In the genomic region with DNA sequence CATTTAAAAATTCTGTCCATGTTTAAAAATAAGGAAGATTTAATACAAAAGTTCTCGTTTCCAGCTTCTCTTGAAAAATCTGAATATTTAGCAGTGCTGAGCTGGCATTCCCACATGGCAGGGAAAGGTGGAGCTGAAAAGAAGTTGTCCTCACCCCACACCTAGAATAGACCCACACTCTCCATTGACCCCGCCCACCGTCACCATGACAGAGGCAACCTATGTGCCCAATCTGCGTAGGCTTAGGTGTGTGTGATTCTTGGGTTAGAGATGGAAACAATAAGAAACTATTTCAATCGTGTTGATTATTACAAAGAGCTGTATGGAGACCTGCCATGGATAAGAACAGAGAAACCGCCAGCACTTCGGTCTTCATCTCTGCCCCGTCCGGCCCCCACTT, we compare ENCODE assay signal across 20 cellular contexts. TPM values are rescaled to one million over a fixed set of nuclear protein-coding genes. Genes with fewer than 3 reads are reported as not detected.
DNase-seq lines count a peak whose midpoint lies in the region; ATAC-seq and TF ChIP-seq lines count a peak whose summit lies in the region.
"Had no signal": no experiment of that assay in that cellular context is flagged by ENCODE, and none has a peak within 500 bp of the region (broad histone marks: within the 10 kb centered on the region; RNA-seq: fewer than 3 reads in every experiment).

No MANE protein-coding gene starts in this region.

- no peak overlapping the region for H3K4me3 Mint-ChIP-seq in GM23338
- no peak overlapping the region for H3K4me3 Mint-ChIP-seq in WTC11
- H3K4me3 Mint-ChIP-seq: CD4-positive, alpha-beta memory T cell; CD4-positive, CD25-positive, alpha-beta regulatory T cell; CD8-positive, alpha-beta memory T cell had no signal

- POLR2A ChIA-PET in WTC11 (lab: Charles Lee), result no interaction called here

- no peaks in the 10 kb centered on the region for H3F3A ChIP-seq in GM23338 (replicated peaks; ENCODE audit: low read depth)

- H3K9me3 Mint-ChIP-seq in GM23338 (no peaks in the 10 kb centered on the region), WTC11 (no peaks in the 10 kb centered on the region)

- no peaks in the 10 kb centered on the region for H3K79me1 ChIP-seq in mesendoderm (ENCODE audit: low read length)

- H2BK15ac ChIP-seq in mesendoderm (replicated peaks; ENCODE audit: low read depth), result no peak overlapping the region

- H3K23ac ChIP-seq in mesendoderm (ENCODE audit: low read length), result no peak overlapping the region

- H4K20me1 ChIP-seq in GM23338 (replicated peaks; ENCODE audit: insufficient read depth), result no peaks in the 10 kb centered on the region
- no peaks in the 10 kb centered on the region for H4K20me1 ChIP-seq in osteoblast (ENCODE audit: insufficient read depth, low read length)
- H4K20me1 ChIP-seq: BLaER1 had no signal

- DNase-seq in GM23338 (ENCODE audit: low spot score), result peak; percentile 17
- DNase-seq in WTC11 (ENCODE audit: low spot score), result no peak
- no peak for DNase-seq in mesendoderm
- DNase-seq in osteoblast (ENCODE audit: insufficient read length, low spot score, missing footprints), result peak; percentile 3
- DNase-seq in AG08395 (ENCODE audit: low spot score), result no peak
- no peak for DNase-seq in mucosa of gallbladder (ENCODE audit: low spot score)
- DNase-seq: BE2C; C1 segment of cervical spinal cord; CD4-positive, alpha-beta memory T cell; CD4-positive, CD25-positive, alpha-beta regulatory T cell; CD8-positive, alpha-beta memory T cell; COR-L47; DMS 273 treated with DMSO at 0.1 percent for 48 hours; DMS79 treated with DMSO at 0.1 percent for 48 hours; GF-D8 had no signal

- no peak overlapping the region for H4K5ac ChIP-seq in mesendoderm (ENCODE audit: low read length)

- H3K27ac Mint-ChIP-seq in GM23338 (0 out of 2 replicates have a peak overlapping the region, but pooled peaks have one; percentile 21), WTC11 (no peak overlapping the region)
- H3K27ac Mint-ChIP-seq: CD14-positive monocyte; CD4-positive, alpha-beta memory T cell; CD4-positive, CD25-positive, alpha-beta regulatory T cell; CD8-positive, alpha-beta memory T cell had no signal

- H3K27me3 Mint-ChIP-seq in GM23338 (ENCODE audit: insufficient read depth, low read depth, poor library complexity) (peaks cover 2% of the 10 kb centered on the region), WTC11 (ENCODE audit: low read depth) (peaks cover 11% of the 10 kb centered on the region)
- H3K27me3 Mint-ChIP-seq: CD4-positive, CD25-positive, alpha-beta regulatory T cell had no signal

- CTCF ChIA-PET in WTC11 (lab: Charles Lee), result interaction anchor here (0.7 to 1.3 kb wide), 2 partner anchors 144 to 149 kb away, joined by 3 to 8 read pairs; no protein-coding TSS in a partner anchor

- H3K9me2 ChIP-seq in GM23338 (ENCODE audit: insufficient read depth), result no peaks in the 10 kb centered on the region

- no peak overlapping the region for H3K4me3 ChIP-seq in GM23338
- H3K4me3 ChIP-seq in mesendoderm (ENCODE audit: low read length), result no peak overlapping the region
- no peak overlapping the region for H3K4me3 ChIP-seq in osteoblast (ENCODE audit: insufficient read depth, low read length)
- H3K4me3 ChIP-seq: A549, BLaER1 had no signal

- H3K4me2 ChIP-seq in GM23338 (no peak overlapping the region), mesendoderm (ENCODE audit: low read length) (no peak overlapping the region), osteoblast (ENCODE audit: insufficient read depth, low read length) (no peak overlapping the region)
- H3K4me2 ChIP-seq: A549, BLaER1 had no signal

- H3K79me2 ChIP-seq in GM23338 (replicated peaks; ENCODE audit: insufficient read depth) (no peaks in the 10 kb centered on the region), mesendoderm (ENCODE audit: control insufficient read depth, insufficient read depth, low read length) (no peaks in the 10 kb centered on the region), osteoblast (ENCODE audit: insufficient read depth, low read length) (no peaks in the 10 kb centered on the region)

- no peak overlapping the region for H3K9ac ChIP-seq in mesendoderm (ENCODE audit: low read length)
- H3K9ac ChIP-seq: BLaER1 had no signal

- no peak overlapping the region for H2BK5ac ChIP-seq in mesendoderm (ENCODE audit: low read length)

- TF ChIP-seq CTCF in GM23338 (conservative IDR thresholded peaks at IDR 0.05; ENCODE audit: low read depth in 2 of 2) (no peak), WTC11 (IDR thresholded peaks at IDR 0.05) (no peak), osteoblast (IDR thresholded peaks at IDR 0.05; ENCODE audit: extremely low read depth, low read depth, low read length) (no peak)

- peaks cover 10% of the 10 kb centered on the region for H3K4me1 Mint-ChIP-seq in GM23338
- peaks cover 13% of the 10 kb centered on the region for H3K4me1 Mint-ChIP-seq in WTC11
- H3K4me1 Mint-ChIP-seq: CD14-positive monocyte; CD4-positive, CD25-positive, alpha-beta regulatory T cell had no signal

- H3K56ac ChIP-seq in mesendoderm (ENCODE audit: low read length), result peak overlapping the region; percentile 31

- H2AFZ ChIP-seq in GM23338 (peak overlapping the region; percentile 72; the same call in 1 of the 2 replicates), osteoblast (ENCODE audit: low read length) (no peak overlapping the region)

- H3K36me3 Mint-ChIP-seq in GM23338 (ENCODE audit: low read depth) (no peaks in the 10 kb centered on the region), WTC11 (no peaks in the 10 kb centered on the region)
- H3K36me3 Mint-ChIP-seq: CD14-positive monocyte; CD4-positive, alpha-beta memory T cell; CD4-positive, CD25-positive, alpha-beta regulatory T cell; CD8-positive, alpha-beta memory T cell had no signal

- no peak overlapping the region for H3K27ac ChIP-seq in GM23338 (ENCODE audit: low read depth)
- H3K27ac ChIP-seq in mesendoderm (ENCODE audit: low read depth, low read length), result no peak overlapping the region
- no peak overlapping the region for H3K27ac ChIP-seq in osteoblast (ENCODE audit: low read depth, low read length)
- H3K27ac ChIP-seq: 22Rv1, A549, BLaER1 had no signal

- H3K4ac ChIP-seq in mesendoderm (ENCODE audit: low read depth, low read length), result no peak overlapping the region

- H3K36me3 ChIP-seq in GM23338 (ENCODE audit: insufficient read depth) (no peaks in the 10 kb centered on the region), mesendoderm (ENCODE audit: control insufficient read depth, insufficient read depth, low read length) (no peaks in the 10 kb centered on the region), osteoblast (ENCODE audit: insufficient read depth, low read length) (no peaks in the 10 kb centered on the region)
- H3K36me3 ChIP-seq: BE2C, BLaER1 had no signal

- 0 out of 3 replicates have a peak, but pooled peaks have one; percentile 28 for ATAC-seq in GM23338
- ATAC-seq in WTC11, result peak; percentile 66
- ATAC-seq in GM19397 (IDR thresholded peaks at IDR 0.05; ENCODE audit: unreplicated experiment), result no peak
- ATAC-seq: A549 had no signal

- no peaks in the 10 kb centered on the region for H3K27me3 ChIP-seq in GM23338 (ENCODE audit: insufficient read depth)
- H3K27me3 ChIP-seq in mesendoderm (ENCODE audit: insufficient read depth, low read length, poor library complexity), result peaks cover 2% of the 10 kb centered on the region
- peaks cover 3% of the 10 kb centered on the region for H3K27me3 ChIP-seq in osteoblast (ENCODE audit: insufficient read depth, low read length)
- H3K27me3 ChIP-seq: BE2C, BLaER1 had no signal

- no peak overlapping the region for H4K8ac ChIP-seq in mesendoderm (ENCODE audit: low read depth, low read length)

- H3K18ac ChIP-seq in mesendoderm (ENCODE audit: low read length), result no peak overlapping the region

- no peak overlapping the region for H2BK120ac ChIP-seq in mesendoderm (ENCODE audit: low read depth, low read length)

- no CpG with 5 or more reads among the region's 9 CpGs for WGBS in mesendoderm (ENCODE audit: extremely low coverage, insufficient coverage, low lambda C conversion rate)

- H2AK5ac ChIP-seq in mesendoderm (ENCODE audit: low read length), result no peak overlapping the region

- H3K4me1 ChIP-seq in GM23338 (ENCODE audit: insufficient read depth) (peaks cover 14% of the 10 kb centered on the region), mesendoderm (ENCODE audit: control insufficient read depth, low read depth, low read length) (no peaks in the 10 kb centered on the region), osteoblast (ENCODE audit: insufficient read depth, low read length) (no peaks in the 10 kb centered on the region)
- H3K4me1 ChIP-seq: A549, BE2C had no signal

- no peaks in the 10 kb centered on the region for H3K9me3 ChIP-seq in osteoblast (ENCODE audit: low read depth, low read length)
- H3K9me3 ChIP-seq: A549, BE2C had no signal

TF ChIP-seq in GM23338, 12 proteins besides CTCF, POLR2A, EP300 and RAD21 (continues in another document):
- TF ChIP-seq NANOG (IDR thresholded peaks at IDR 0.05; ENCODE audit: borderline replicate concordance), result no peak
- TF ChIP-seq, protein P1, sequence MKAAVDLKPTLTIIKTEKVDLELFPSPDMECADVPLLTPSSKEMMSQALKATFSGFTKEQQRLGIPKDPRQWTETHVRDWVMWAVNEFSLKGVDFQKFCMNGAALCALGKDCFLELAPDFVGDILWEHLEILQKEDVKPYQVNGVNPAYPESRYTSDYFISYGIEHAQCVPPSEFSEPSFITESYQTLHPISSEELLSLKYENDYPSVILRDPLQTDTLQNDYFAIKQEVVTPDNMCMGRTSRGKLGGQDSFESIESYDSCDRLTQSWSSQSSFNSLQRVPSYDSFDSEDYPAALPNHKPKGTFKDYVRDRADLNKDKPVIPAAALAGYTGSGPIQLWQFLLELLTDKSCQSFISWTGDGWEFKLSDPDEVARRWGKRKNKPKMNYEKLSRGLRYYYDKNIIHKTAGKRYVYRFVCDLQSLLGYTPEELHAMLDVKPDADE (IDR thresholded peaks at IDR 0.05), result no peak
- TF ChIP-seq ZNF331 (CRISPR knock-in tag; IDR thresholded peaks at IDR 0.05; ENCODE audit: low read depth), result no peak

RNA-seq across cellular contexts. Expression of a gene that starts 8.9 kb away (rescaled TPM):
- total RNA-seq in GM23338 (2014; rRNA removed; shearing (Covaris generic)), result 2.0 and 2.8 TPM in 2 replicates
- polyA plus RNA-seq in GM23338 (2016; fragmentation: Nextera tagmentation; extraction: Ambion mirVana), result 1.4 and 2.4 TPM in 2 replicates
- total RNA-seq in WTC11 (2021) (1.7 to 3.0 TPM (median 3.0 TPM) in 3 replicates), osteoblast (1.2 and 1.8 TPM in 2 replicates), mucosa of gallbladder (11.3 TPM)
- 1.6 TPM for polyA plus RNA-seq in mesendoderm (2013, experiment 1 of 2)
- polyA plus RNA-seq in mesendoderm (2013, experiment 2 of 2), result 1.3 TPM
- total RNA-seq: CD4-positive, alpha-beta memory T cell; CD4-positive, CD25-positive, alpha-beta regulatory T cell; CD8-positive, alpha-beta memory T cell had no signal
- polyA plus RNA-seq: CD14-positive monocyte; CD4-positive, alpha-beta memory T cell; CD4-positive, CD25-positive, alpha-beta regulatory T cell; CD8-positive, alpha-beta memory T cell had no signal

Comparison
In these comparisons a context has a peak if more than half of its experiments do, and no peak if none do; other contexts are left out.
1. DNase-seq: peak in GM23338 (single experiment) and osteoblast (single experiment); none in WTC11 (single experiment), mesendoderm (single experiment), AG08395 (single experiment) and mucosa of gallbladder (single experiment).